8 cellular contexts compared by ENCODE assay signal in genomic region chr16:68286153-68287074, GRCh38. TPM values are rescaled to one million over a fixed set of nuclear protein-coding genes. Genes with fewer than 3 reads are reported as not detected.
DNase-seq lines count a peak whose midpoint lies in the region; ATAC-seq and TF ChIP-seq lines count a peak whose summit lies in the region.

No MANE protein-coding gene starts in this region.

- in situ Hi-C loops in mammary epithelial cell (cut with MboI; ENCODE audit: low sequenced_read_pairs in 2 of 2), result no loop called here

- no peak for TF ChIP-seq POLR2A in esophagus muscularis mucosa (IDR thresholded peaks at IDR 0.05; ENCODE audit: low read depth)

- H3K27me3 ChIP-seq in mammary epithelial cell (ENCODE audit: insufficient read depth, low read length), result no peaks in the 10 kb centered on the region
- H3K27me3 ChIP-seq in esophagus muscularis mucosa, result no peaks in the 10 kb centered on the region
- no peaks in the 10 kb centered on the region for H3K27me3 ChIP-seq in thymus (ENCODE audit: control insufficient read depth, insufficient read depth)

- H4K20me1 ChIP-seq in mammary epithelial cell (ENCODE audit: insufficient read depth, low read length), result no peaks in the 10 kb centered on the region

- POLR2A ChIA-PET in MCF 10A (lab: Yijun Ruan, JAX), result interaction anchor here (1.3 to 3.7 kb wide), 5 partner anchors 10 to 24 kb away, joined by 3 to 26 read pairs (median 16); partner anchors contain the start of genes PRMT7, SLC7A6 and SLC7A6OS

- no peak overlapping the region for H3K4me3 Mint-ChIP-seq in MCF 10A (ENCODE audit: unreplicated experiment)

- no peak overlapping the region for H3K27ac ChIP-seq in mammary epithelial cell (ENCODE audit: insufficient read depth, low read depth, low read length)
- peak overlapping the region in 3 of 4 donors; percentile 20 to 62 (median 35) for H3K27ac ChIP-seq in esophagus muscularis mucosa (replicated peaks in 1 of 4)
- H3K27ac ChIP-seq in thymus (ENCODE audit: low read depth), result peak overlapping the region; percentile 95

- dilution Hi-C loops in mammary epithelial cell (cut with HindIII; ENCODE audit: low sequenced_read_pairs), result loop anchor here (5.0 kb wide), 1 partner anchor 46 kb away; no protein-coding TSS in a partner anchor

- intact Hi-C loops in MCF 10A (cut with micrococcal nuclease), result no loop called here
- intact Hi-C loops in mammary epithelial cell (cut with micrococcal nuclease), result no loop called here
- intact Hi-C loops in esophagus muscularis mucosa (cut with DNase I), result no loop called here

- no peak overlapping the region for H3K4me2 ChIP-seq in mammary epithelial cell (ENCODE audit: insufficient read depth, low read depth, low read length)

- 95% methylated on average over 10 of the region's 12 CpGs for WGBS in mammary epithelial cell (ENCODE audit: low coverage, missing lambda C conversion rate)
- WGBS in esophagus muscularis mucosa, result 81% methylated on average over 12 of the region's 12 CpGs
- 62% methylated on average over 12 of the region's 12 CpGs for WGBS in thymus

- DNase-seq in MCF 10A (ENCODE audit: unreplicated experiment), result no peak
- no peak for DNase-seq in mammary epithelial cell
- DNase-seq in SKM-1 treated with dmso at 0.1 percent for 144 hours (lab: John Stamatoyannopoulos, UW; ENCODE audit: unreplicated experiment), result peak; percentile 78
- no peak for DNase-seq in esophagus muscularis mucosa (ENCODE audit: extremely low spot score)
- DNase-seq in DMS53 (lab: John Stamatoyannopoulos, UW), result no peak
- DNase-seq in RPMI8226, result no peak

- TF ChIP-seq EP300 in esophagus muscularis mucosa (IDR thresholded peaks at IDR 0.05), result no peak

- CTCF ChIA-PET in MCF 10A (lab: Yijun Ruan, JAX), result interaction anchor here (0.6 to 4.7 kb wide), 6 partner anchors 8 to 237 kb away, joined by 3 to 46 read pairs (median 4); partner anchors contain the start of gene SLC7A6
- CTCF ChIA-PET in mammary epithelial cell (lab: Charles Lee; ENCODE audit: low non-redundant PET), result no interaction called here

- H3K27ac Mint-ChIP-seq in MCF 10A (ENCODE audit: low read depth, unreplicated experiment), result peak overlapping the region; percentile 24

- H3K27me3 Mint-ChIP-seq in MCF 10A (ENCODE audit: insufficient read depth, unreplicated experiment), result no peaks in the 10 kb centered on the region

- H3K4me3 ChIP-seq in mammary epithelial cell (replicated peaks in 1 of 3; ENCODE audit: insufficient read depth in 1 of 3, low read depth in 2 of 3, low read length in 3 of 3) (no peak overlapping the region), esophagus muscularis mucosa (no peak overlapping the region), thymus (ENCODE audit: low read length) (peak overlapping the region; percentile 34)

- peaks cover 88% of the 10 kb centered on the region for H3K36me3 Mint-ChIP-seq in MCF 10A (ENCODE audit: insufficient read depth, unreplicated experiment)

- no TSS peak for BruUV-seq in MCF 10A (replicated peaks; lab: Mats Ljungman, UMichigan)
- no TSS peak for BruUV-seq in mammary epithelial cell (replicated peaks; lab: Mats Ljungman, UMichigan)

- TF ChIP-seq CTCF in MCF 10A (IDR thresholded peaks at IDR 0.05; ENCODE audit: unreplicated experiment) (no peak), mammary epithelial cell (conservative IDR thresholded peaks at IDR 0.05 in 1 of 2, IDR thresholded peaks at IDR 0.05 in 1 of 2; ENCODE audit: extremely low read depth in 1 of 2, insufficient read depth in 1 of 2, low read depth in 1 of 2, low read length in 2 of 2) (no peak), esophagus muscularis mucosa (IDR thresholded peaks at IDR 0.05) (no peak)

- no peaks in the 10 kb centered on the region for H3K9me3 ChIP-seq in mammary epithelial cell (replicated peaks; ENCODE audit: insufficient read depth, low read length)
- no peaks in the 10 kb centered on the region for H3K9me3 ChIP-seq in esophagus muscularis mucosa
- H3K9me3 ChIP-seq in thymus (ENCODE audit: control insufficient read depth), result no peaks in the 10 kb centered on the region

- H3K9ac ChIP-seq in mammary epithelial cell (ENCODE audit: insufficient read depth, low read length), result no peak overlapping the region

- H3K4me1 ChIP-seq in mammary epithelial cell (ENCODE audit: insufficient read depth, low read length) (peaks cover 14% of the 10 kb centered on the region), esophagus muscularis mucosa (peaks cover 66 to 80% (median 74%) of the 10 kb centered on the region in 4 donors), thymus (ENCODE audit: control insufficient read depth, insufficient read depth, low read length) (peaks cover 82% of the 10 kb centered on the region)

- H3K4me1 Mint-ChIP-seq in MCF 10A (ENCODE audit: insufficient read depth, unreplicated experiment), result peaks cover 20% of the 10 kb centered on the region

- no peaks in the 10 kb centered on the region for H3K9me3 Mint-ChIP-seq in MCF 10A (ENCODE audit: unreplicated experiment)

- no peak for ATAC-seq in HG03378 (IDR thresholded peaks at IDR 0.05; ENCODE audit: unreplicated experiment)

- H3K36me3 ChIP-seq in mammary epithelial cell (ENCODE audit: insufficient read depth, low read length) (peaks cover 7% of the 10 kb centered on the region), esophagus muscularis mucosa (peaks cover 7 to 65% (median 40%) of the 10 kb centered on the region in 4 donors), thymus (ENCODE audit: control insufficient read depth, insufficient read depth) (peaks cover 37% of the 10 kb centered on the region)

- H3K79me2 ChIP-seq in mammary epithelial cell (ENCODE audit: insufficient read depth, low read length), result peaks cover 16% of the 10 kb centered on the region

- no peak overlapping the region for H2AFZ ChIP-seq in mammary epithelial cell (ENCODE audit: low read depth, low read length)

RNA-seq across cellular contexts. Expression of gene SLC7A6, which starts 22.1 kb away (rescaled TPM):
- total RNA-seq in MCF 10A (2022), result 45.3 and 61.0 TPM in 2 replicates
- 10 to 100 TPM; 27.0 to 37.1 TPM for total RNA-seq in mammary epithelial cell
- polyA plus RNA-seq in mammary epithelial cell, result 19.3 TPM
- polyA minus RNA-seq in mammary epithelial cell, result 35.1 TPM
- 10 to 100 TPM; 18.9 to 37.1 (median 27.3) TPM for total RNA-seq in esophagus muscularis mucosa
- 47.3 TPM for polyA plus RNA-seq in thymus

RNA-seq across cellular contexts. Expression of gene SLC7A6OS, which starts 24.3 kb away (rescaled TPM):
- total RNA-seq in MCF 10A (2022), result 19.4 and 20.4 TPM in 2 replicates
- 10 to 100 TPM; 11.5 to 15.6 TPM for total RNA-seq in mammary epithelial cell
- 6.5 TPM for polyA plus RNA-seq in mammary epithelial cell
- 3.9 TPM for polyA minus RNA-seq in mammary epithelial cell
- total RNA-seq in esophagus muscularis mucosa, result 10 to 100 TPM in 2 of 4 donors, 1 to 10 TPM in 2; 8.7 to 15.7 (median 11.5) TPM
- polyA plus RNA-seq in thymus, result 12.8 TPM

RNA-seq across cellular contexts. Expression of gene PRMT7, which starts 24.4 kb away (rescaled TPM):
- total RNA-seq in MCF 10A (2022) (28.0 and 33.2 TPM in 2 replicates), mammary epithelial cell (10 to 100 TPM; 31.9 to 38.3 TPM), esophagus muscularis mucosa (10 to 100 TPM; 20.0 to 31.1 (median 26.8) TPM)
- polyA plus RNA-seq in mammary epithelial cell (35.5 TPM), thymus (65.5 TPM)
- polyA minus RNA-seq in mammary epithelial cell, result 14.6 TPM

RNA-seq across cellular contexts. Expression of gene PLA2G15, which starts 41.2 kb away (rescaled TPM):
- total RNA-seq in MCF 10A (2022) (4.6 and 6.4 TPM in 2 replicates), mammary epithelial cell (10 to 100 TPM; 12.4 to 19.8 TPM), esophagus muscularis mucosa (10 to 100 TPM; 10.4 to 22.0 (median 15.3) TPM)
- polyA plus RNA-seq in mammary epithelial cell (15.6 TPM), thymus (13.1 TPM)
- polyA minus RNA-seq in mammary epithelial cell, result 14.3 TPM

RNA-seq across cellular contexts. Expression of gene ESRP2, which starts 50.5 kb away (rescaled TPM):
- total RNA-seq in MCF 10A (2022) (42.7 and 48.8 TPM in 2 replicates), mammary epithelial cell (10 to 100 TPM; 24.3 to 47.7 TPM), esophagus muscularis mucosa (1 to 10 TPM in 1 of 4 donors, under 1 TPM in 3; 0.17 to 2.1 (median 0.52) TPM)
- polyA plus RNA-seq in mammary epithelial cell (35.4 TPM), thymus (10.7 TPM)
- 41.2 TPM for polyA minus RNA-seq in mammary epithelial cell
